15 cellular contexts compared by ENCODE assay signal in the genomic region with DNA sequence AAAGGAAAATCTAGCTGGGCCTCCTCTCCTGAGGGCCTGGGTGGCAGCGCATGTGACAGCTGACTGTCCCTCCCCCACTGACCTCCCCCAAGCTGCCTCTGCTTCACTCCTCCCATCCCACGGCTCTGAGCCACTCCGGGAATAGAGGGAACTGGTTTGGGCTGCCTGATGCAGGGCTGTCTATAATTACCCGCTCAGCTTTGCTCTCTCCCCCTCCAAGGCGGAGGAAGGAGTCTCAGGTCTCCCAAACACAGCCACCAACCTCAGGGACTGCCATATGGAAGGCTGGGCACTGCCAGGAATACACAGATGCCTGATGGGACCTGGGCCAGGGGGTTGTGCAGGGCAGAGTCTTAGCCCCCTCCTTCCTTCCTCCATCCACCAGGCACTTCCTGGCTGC. TPM values are rescaled to one million over a fixed set of nuclear protein-coding genes. Genes with fewer than 3 reads are reported as not detected.
A peak's percentile ranks its signal among the peaks of the same experiment; 100 is the strongest.
DNase-seq lines count a peak whose midpoint lies in the region; ATAC-seq and TF ChIP-seq lines count a peak whose summit lies in the region.
"Had no signal": no experiment of that assay in that cellular context is flagged by ENCODE, and none has a peak within 500 bp of the region (broad histone marks: within the 10 kb centered on the region; RNA-seq: fewer than 3 reads in every experiment).

No MANE protein-coding gene starts in this region.

- no peak for DNase-seq in activated CD8-positive, alpha-beta T cell treated with anti-CD3 and anti-CD28 coated beads for 36 hours
- DNase-seq in activated CD8-positive, alpha-beta T cell treated with anti-CD3 and anti-CD28 coated beads, Interleukin-2, amount 10 ng/mL, durations not matched to agents 7 days and 5 days = no peak
- DNase-seq in dorsolateral prefrontal cortex (peak in 7 of 10 donors; percentile 69 to 87 (median 78)), mucosa of descending colon (no peak), testis (peak; percentile 84), GM10248 (ENCODE audit: extremely low spot score) (no peak), OCI-M1 (lab: John Stamatoyannopoulos, UW) (no peak)
- DNase-seq: activated T-cell treated with anti-CD3 and anti-CD28 coated beads for 4 hours, DMS79 treated with DMSO at 0.1 percent for 48 hours, NCI-H1092 treated with DMSO at 0.1 percent for 48 hours, PC-3, T-helper 9 cell had no signal

- no peaks in the 10 kb centered on the region for H3K9me3 Mint-ChIP-seq in activated CD8-positive, alpha-beta T cell treated with anti-CD3 and anti-CD28 coated beads for 36 hours
- no peaks in the 10 kb centered on the region for H3K9me3 Mint-ChIP-seq in activated CD8-positive, alpha-beta T cell treated with anti-CD3 and anti-CD28 coated beads, Interleukin-2, amount 10 ng/mL, durations not matched to agents 7 days and 5 days (ENCODE audit: insufficient read depth)

- H3K27ac Mint-ChIP-seq in activated CD8-positive, alpha-beta T cell treated with anti-CD3 and anti-CD28 coated beads for 36 hours = peak overlapping the region; percentile 46
- no peak overlapping the region for H3K27ac Mint-ChIP-seq in activated CD8-positive, alpha-beta T cell treated with anti-CD3 and anti-CD28 coated beads, Interleukin-2, amount 10 ng/mL, durations not matched to agents 7 days and 5 days

- no peaks in the 10 kb centered on the region for H3K36me3 Mint-ChIP-seq in activated CD8-positive, alpha-beta T cell treated with anti-CD3 and anti-CD28 coated beads for 36 hours (ENCODE audit: low read depth)
- H3K36me3 Mint-ChIP-seq in activated CD8-positive, alpha-beta T cell treated with anti-CD3 and anti-CD28 coated beads, Interleukin-2, amount 10 ng/mL, durations not matched to agents 7 days and 5 days (ENCODE audit: low read depth) = peaks cover 17% of the 10 kb centered on the region

- TF ChIP-seq POLR2A in testis (IDR thresholded peaks at IDR 0.05) = no peak

- H3K9me3 ChIP-seq in mucosa of descending colon (no peaks in the 10 kb centered on the region), testis (no peaks in the 10 kb centered on the region)

- CTCF ChIA-PET in activated CD8-positive, alpha-beta T cell treated with anti-CD3 and anti-CD28 coated beads for 36 hours (lab: Charles Lee) = interaction anchor here (1.0 kb wide), 1 partner anchor 206 kb away, joined by 3 read pairs; no protein-coding TSS in a partner anchor
- CTCF ChIA-PET in activated CD8-positive, alpha-beta T cell treated with anti-CD3 and anti-CD28 coated beads, Interleukin-2, amount 10 ng/mL, durations not matched to agents 7 days and 5 days (lab: Charles Lee) = no interaction called here
- CTCF ChIA-PET in GM10248 (lab: Yijun Ruan, JAX) = interaction anchor here (1.8 to 2.0 kb wide), 2 partner anchors 9 to 16 kb away, joined by 4 to 5 read pairs; partner anchors contain the start of gene NAPA

- intact Hi-C loops in activated CD8-positive, alpha-beta T cell treated with anti-CD3 and anti-CD28 coated beads for 36 hours (cut with micrococcal nuclease) = no loop called here
- intact Hi-C loops in dorsolateral prefrontal cortex (cut with DNase I) (no loop called here), mucosa of descending colon (cut with DNase I, micrococcal nuclease) (no loop called here), testis (cut with DNase I; ENCODE audit: low total_unique reads) (no loop called here)

- H3K36me3 ChIP-seq in mucosa of descending colon (ENCODE audit: low read depth) (no peaks in the 10 kb centered on the region), testis (ENCODE audit: low read depth, missing control alignments) (no peaks in the 10 kb centered on the region)

- H3K4me1 Mint-ChIP-seq in activated CD8-positive, alpha-beta T cell treated with anti-CD3 and anti-CD28 coated beads for 36 hours (ENCODE audit: low read depth) = peaks cover 21% of the 10 kb centered on the region
- peaks cover 11% of the 10 kb centered on the region for H3K4me1 Mint-ChIP-seq in activated CD8-positive, alpha-beta T cell treated with anti-CD3 and anti-CD28 coated beads, Interleukin-2, amount 10 ng/mL, durations not matched to agents 7 days and 5 days (ENCODE audit: low read depth)

- no peaks in the 10 kb centered on the region for H3K27me3 ChIP-seq in dorsolateral prefrontal cortex
- H3K27me3 ChIP-seq in testis = no peaks in the 10 kb centered on the region

- no peak overlapping the region for H3K4me3 Mint-ChIP-seq in activated CD8-positive, alpha-beta T cell treated with anti-CD3 and anti-CD28 coated beads for 36 hours
- no peak overlapping the region for H3K4me3 Mint-ChIP-seq in activated CD8-positive, alpha-beta T cell treated with anti-CD3 and anti-CD28 coated beads, Interleukin-2, amount 10 ng/mL, durations not matched to agents 7 days and 5 days

- peak overlapping the region in 14 of 59 donors; percentile 6 to 39 (median 17) for H3K4me3 ChIP-seq in dorsolateral prefrontal cortex
- no peak overlapping the region for H3K4me3 ChIP-seq in mucosa of descending colon
- H3K4me3 ChIP-seq in testis = no peak overlapping the region

- H3K27ac ChIP-seq in dorsolateral prefrontal cortex = peak overlapping the region in 58 of 59 donors; percentile 15 to 99 (median 78)
- peak overlapping the region; percentile 55 to 77 for H3K27ac ChIP-seq in testis

- WGBS in testis, 2 donors = 49 to 64% methylated on average over 4 to 5 of the region's 5 CpGs

- H3K27me3 Mint-ChIP-seq in activated CD8-positive, alpha-beta T cell treated with anti-CD3 and anti-CD28 coated beads for 36 hours = no peaks in the 10 kb centered on the region
- H3K27me3 Mint-ChIP-seq in activated CD8-positive, alpha-beta T cell treated with anti-CD3 and anti-CD28 coated beads, Interleukin-2, amount 10 ng/mL, durations not matched to agents 7 days and 5 days (ENCODE audit: low read depth) = no peaks in the 10 kb centered on the region

- H3K4me1 ChIP-seq in mucosa of descending colon (ENCODE audit: low read depth) (peaks cover 17% of the 10 kb centered on the region), testis (peaks cover 55% of the 10 kb centered on the region)

- POLR2A ChIA-PET in activated CD8-positive, alpha-beta T cell treated with anti-CD3 and anti-CD28 coated beads for 36 hours (lab: Charles Lee) = interaction anchor here (1.3 to 1.6 kb wide), 2 partner anchors 12 to 19 kb away, joined by 4 to 6 read pairs; no protein-coding TSS in a partner anchor
- POLR2A ChIA-PET in activated CD8-positive, alpha-beta T cell treated with anti-CD3 and anti-CD28 coated beads, Interleukin-2, amount 10 ng/mL, durations not matched to agents 7 days and 5 days (lab: Charles Lee) = no interaction called here
- POLR2A ChIA-PET in GM10248 (lab: Yijun Ruan, JAX) = interaction anchor here (0.6 to 1.1 kb wide), 2 partner anchors 23 to 1220 kb away, joined by 4 to 11 read pairs; partner anchors contain the start of gene KPTN

- no peak for TF ChIP-seq CTCF in activated CD8-positive, alpha-beta T cell treated with anti-CD3 and anti-CD28 coated beads for 36 hours (IDR thresholded peaks at IDR 0.05)
- TF ChIP-seq CTCF in dorsolateral prefrontal cortex (IDR thresholded peaks at IDR 0.05 in 54 of 56, conservative IDR thresholded peaks at IDR 0.05 in 2 of 56; ENCODE audit: low read depth in 1 of 56, partially characterized antibody in 56 of 56) (no peak), mucosa of descending colon (IDR thresholded peaks at IDR 0.05) (no peak), testis (IDR thresholded peaks at IDR 0.05) (no peak), GM10248 (IDR thresholded peaks at IDR 0.05; ENCODE audit: control extremely low read depth, extremely low read depth, low read depth, missing control alignments) (no peak)

- ATAC-seq in activated CD8-positive, alpha-beta T cell treated with anti-CD3 and anti-CD28 coated beads for 36 hours = no peak
- ATAC-seq in activated CD8-positive, alpha-beta T cell treated with anti-CD3 and anti-CD28 coated beads, Interleukin-2, amount 10 ng/mL, durations not matched to agents 7 days and 5 days = no peak
- peak; percentile 8 for ATAC-seq in mucosa of descending colon
- ATAC-seq in GM21723 (IDR thresholded peaks at IDR 0.05; ENCODE audit: unreplicated experiment) = no peak
- ATAC-seq: PC-3 had no signal

RNA-seq across cellular contexts. Expression of gene NAPA, which starts 7.8 kb away (rescaled TPM):
- 10 to 100 TPM; 43.9 to 47.2 TPM for total RNA-seq in activated CD8-positive, alpha-beta T cell treated with anti-CD3 and anti-CD28 coated beads for 36 hours
- 100 to 1,000 TPM in 1 of 2 experiments, 10 to 100 TPM in 1; 90.0 to 103 TPM for total RNA-seq in activated CD8-positive, alpha-beta T cell treated with anti-CD3 and anti-CD28 coated beads, Interleukin-2, amount 10 ng/mL, durations not matched to agents 7 days and 5 days
- total RNA-seq in dorsolateral prefrontal cortex = 100 to 1,000 TPM; 102 to 294 (median 206) TPM
- total RNA-seq in mucosa of descending colon = 100 to 1,000 TPM; 109 to 145 (median 124) TPM
- 100 to 1,000 TPM; 227 to 257 TPM for total RNA-seq in testis
- 194 TPM for polyA plus RNA-seq in testis (ENCODE audit: insufficient read depth, low read depth, low replicate concordance)

RNA-seq across cellular contexts. Expression of gene KPTN, which starts 23.0 kb away (rescaled TPM):
- total RNA-seq in activated CD8-positive, alpha-beta T cell treated with anti-CD3 and anti-CD28 coated beads for 36 hours = 10 to 100 TPM; 10.4 to 11.0 TPM
- total RNA-seq in activated CD8-positive, alpha-beta T cell treated with anti-CD3 and anti-CD28 coated beads, Interleukin-2, amount 10 ng/mL, durations not matched to agents 7 days and 5 days = 10 to 100 TPM; 12.6 to 13.0 TPM
- total RNA-seq in dorsolateral prefrontal cortex = 10 to 100 TPM in 119 of 120 experiments, 1 to 10 TPM in 1; 9.5 to 40.3 (median 18.4) TPM
- 1 to 10 TPM; 5.5 to 8.9 (median 8.9) TPM for total RNA-seq in mucosa of descending colon
- 10 to 100 TPM; 12.9 to 30.0 TPM for total RNA-seq in testis
- 13.5 TPM for polyA plus RNA-seq in testis (ENCODE audit: insufficient read depth, low read depth, low replicate concordance)

RNA-seq across cellular contexts. Expression of gene SLC8A2, which starts 35.3 kb away (rescaled TPM):
- total RNA-seq in activated CD8-positive, alpha-beta T cell treated with anti-CD3 and anti-CD28 coated beads for 36 hours = under 1 TPM; 0.18 to 0.43 TPM
- total RNA-seq in activated CD8-positive, alpha-beta T cell treated with anti-CD3 and anti-CD28 coated beads, Interleukin-2, amount 10 ng/mL, durations not matched to agents 7 days and 5 days = under 1 TPM; 0.05 to 0.44 TPM
- total RNA-seq in dorsolateral prefrontal cortex (100 to 1,000 TPM in 69 of 120 experiments, 10 to 100 TPM in 51; 22.2 to 179 (median 105) TPM), mucosa of descending colon (10 to 100 TPM in 1 of 3 donors, 1 to 10 TPM in 1, under 1 TPM in 1; 0.75 to 17.5 (median 2.1) TPM), testis (10 to 100 TPM in 1 of 2 donors, 1 to 10 TPM in 1; 5.0 to 12.9 TPM)
- 4.2 TPM for polyA plus RNA-seq in testis (ENCODE audit: insufficient read depth, low read depth, low replicate concordance)
- total RNA-seq: fibroblast of villous mesenchyme, lung microvascular endothelial cell had no signal

Comparison
In these comparisons a context has a peak if more than half of its experiments do, and no peak if none do; other contexts are left out.
1. DNase-seq: peak in dorsolateral prefrontal cortex (7 of 10) and testis (single experiment); none in activated CD8-positive, alpha-beta T cell treated with anti-CD3 and anti-CD28 coated beads for 36 hours (single experiment), activated CD8-positive, alpha-beta T cell treated with anti-CD3 and anti-CD28 coated beads, Interleukin-2, amount 10 ng/mL, durations not matched to agents 7 days and 5 days (single experiment), mucosa of descending colon (0 of 3), GM10248 (single experiment) and OCI-M1 (single experiment).